Comparison of ENCODE assay signal across 1 cellular context in genomic region chr4:304987-305680, GRCh38.
TF ChIP-seq lines count a peak whose summit lies in the region.

TSS of gene ZNF732 (minus strand) at chr4:305474. CDS start at chr4:305310, 164 bp downstream.

TF ChIP-seq in HEK293, 187 proteins besides CTCF, POLR2A, EP300 and RAD21 (continued from another document):
- TF ChIP-seq ZNF175 (tag by site-specific recombination; IDR thresholded peaks at IDR 0.05) (no peak), ZNF155 (tag by site-specific recombination; IDR thresholded peaks at IDR 0.05) (no peak), ZNF10 (tag by site-specific recombination; IDR thresholded peaks at IDR 0.05) (no peak), ZNF148 (tag by site-specific recombination; IDR thresholded peaks at IDR 0.05; ENCODE audit: borderline replicate concordance) (no peak)
TF ChIP-seq in HEK293: peak in this region for 0.
